ENCODE assay signal across 2 cellular contexts in genomic region chr1:47436979-47437517, GRCh38.
TF ChIP-seq lines count a peak whose summit lies in the region.

No MANE protein-coding gene starts in this region.

TF ChIP-seq in GM23338, 12 proteins besides CTCF, POLR2A, EP300 and RAD21:
- peak; percentile 88 for TF ChIP-seq EZH2phosphoT487 (IDR thresholded peaks at IDR 0.05; ENCODE audit: unreplicated experiment)
- TF ChIP-seq EZH2 (IDR thresholded peaks at IDR 0.05; ENCODE audit: low read depth, unreplicated experiment), result peak; percentile 74
- no peak for TF ChIP-seq ZNF331 (CRISPR knock-in tag; IDR thresholded peaks at IDR 0.05; ENCODE audit: low read depth)

TF ChIP-seq in GM12878, 131 proteins besides CTCF, POLR2A, EP300 and RAD21:
- TF ChIP-seq ZNF687 (IDR thresholded peaks at IDR 0.05) (peak; percentile 14; the same call in 1 of the 2 replicates), PKNOX1 (IDR thresholded peaks at IDR 0.05) (no peak), ZNF217 (IDR thresholded peaks at IDR 0.05) (no peak), ZNF622 (IDR thresholded peaks at IDR 0.05) (no peak), ZSCAN29 (IDR thresholded peaks at IDR 0.05) (peak; percentile 63; the same call in 1 of the 2 replicates), FOS (IDR thresholded peaks at IDR 0.05; ENCODE audit: borderline replicate concordance, extremely low read depth, insufficient read length) (no peak), SMAD1 (IDR thresholded peaks at IDR 0.05; ENCODE audit: low read depth, partially characterized antibody) (no peak), STAT1 (conservative IDR thresholded peaks at IDR 0.05) (0 out of 2 replicates have a peak, but pooled peaks have one; percentile 27), IKZF2 (IDR thresholded peaks at IDR 0.05) (no peak), RELB (IDR thresholded peaks at IDR 0.05; ENCODE audit: low read depth) (no peak), IKZF1 (conservative IDR thresholded peaks at IDR 0.05) (peak; percentile 71), NKRF (conservative IDR thresholded peaks at IDR 0.05) (peak; percentile 53), NR2F1 (conservative IDR thresholded peaks at IDR 0.05) (peak; percentile 50; the same call in 1 of the 2 replicates), MYC (IDR thresholded peaks at IDR 0.05; ENCODE audit: insufficient read depth, insufficient read length, insufficient replicate concordance, low read length, severe bottlenecking) (no peak), HDAC6 (IDR thresholded peaks at IDR 0.05; ENCODE audit: unreplicated experiment) (peak; percentile 86), SUZ12 (IDR thresholded peaks at IDR 0.05; ENCODE audit: unreplicated experiment) (no peak), ZBTB11 (CRISPR knock-in tag; IDR thresholded peaks at IDR 0.05) (no peak), TARDBP (IDR thresholded peaks at IDR 0.05; ENCODE audit: borderline replicate concordance) (no peak), SMARCA5 (IDR thresholded peaks at IDR 0.05) (peak; percentile 16), RELA (IDR thresholded peaks at IDR 0.05; ENCODE audit: borderline replicate concordance, partially characterized antibody) (no peak), LARP7 (IDR thresholded peaks at IDR 0.05) (peak; percentile 73), ZBTB40 (IDR thresholded peaks at IDR 0.05; ENCODE audit: borderline replicate concordance) (no peak), ELK1 (IDR thresholded peaks at IDR 0.05; ENCODE audit: low read depth, low read length) (no peak)
